12 cellular contexts compared by ENCODE assay signal in genomic region chr6:111918825-111919224, GRCh38. TPM values are rescaled to one million over a fixed set of nuclear protein-coding genes. Genes with fewer than 3 reads are reported as not detected.
DNase-seq lines count a peak whose midpoint lies in the region; ATAC-seq, FAIRE-seq and TF ChIP-seq lines count a peak whose summit lies in the region.
"Had no signal": no experiment of that assay in that cellular context is flagged by ENCODE, and none has a peak within 500 bp of the region (broad histone marks: within the 10 kb centered on the region; RNA-seq: fewer than 3 reads in every experiment).

No MANE protein-coding gene starts in this region.

- DNase-seq in EH (ENCODE audit: low read depth) (peak; percentile 80), HT1080 (ENCODE audit: low read depth) (peak; percentile 88), choroid plexus epithelial cell (ENCODE audit: low read depth) (peak; percentile 34), non-pigmented ciliary epithelial cell (ENCODE audit: low read depth) (peak; percentile 50), GDM1 (lab: John Stamatoyannopoulos, UW) (no peak), D721Med (ENCODE audit: insufficient read length, low spot score) (no peak)
- DNase-seq: Karpas-422; NCI-H345; SJCRH30; stimulated activated naive CD4-positive, alpha-beta T cell had no signal

- H3K4me3 ChIP-seq in choroid plexus epithelial cell (ENCODE audit: low read depth, low read length): no peak overlapping the region
- H3K4me3 ChIP-seq: SJCRH30 had no signal

- TF ChIP-seq CTCF in choroid plexus epithelial cell (conservative IDR thresholded peaks at IDR 0.05; ENCODE audit: low read depth, low read length): no peak
- no peak for TF ChIP-seq CTCF in D721Med (IDR thresholded peaks at IDR 0.05; ENCODE audit: insufficient read depth, missing control alignments)

- no peak for ATAC-seq in GM21367 (IDR thresholded peaks at IDR 0.05; ENCODE audit: unreplicated experiment)
- ATAC-seq: WTC11 had no signal

- no peak for FAIRE-seq in D721Med (lab: Jason Lieb, UNC)

RNA-seq across cellular contexts. Expression of gene FYN, which starts 45.6 kb away (rescaled TPM):
- 50.2 and 54.8 TPM in 2 replicates for total RNA-seq in HT1080 (2014; rRNA removed; shearing (Covaris generic))
- 76.1 and 85.4 TPM in 2 replicates for polyA plus RNA-seq in HT1080 (2015; cell fraction: cytosol; rRNA removed)
- 88.9 and 93.9 TPM in 2 replicates for polyA plus RNA-seq in HT1080 (2015; cell fraction: nucleus; rRNA removed)

Comparison
In these comparisons a context has a peak if more than half of its experiments do, and no peak if none do; other contexts are left out.
1. DNase-seq: peak in EH (single experiment), HT1080 (single experiment), choroid plexus epithelial cell (single experiment) and non-pigmented ciliary epithelial cell (single experiment); none in GDM1 (single experiment) and D721Med (single experiment).